In genomic region chr5:43066231-43066798, GRCh38 we compare ENCODE assay signal across 8 cellular contexts. TPM values are rescaled to one million over a fixed set of nuclear protein-coding genes. Genes with fewer than 3 reads are reported as not detected.
DNase-seq lines count a peak whose midpoint lies in the region; ATAC-seq and TF ChIP-seq lines count a peak whose summit lies in the region.

No MANE protein-coding gene starts in this region.

- H3K36me3 ChIP-seq in right lobe of liver = peaks cover 0 to 15% (median 4%) of the 10 kb centered on the region in 4 donors

- peak overlapping the region; percentile 97 to 100 (median 100) for H3K27ac ChIP-seq in right lobe of liver

- in situ Hi-C loops in KBM-7 (cut with MboI; ENCODE audit: low pct_unique_long_range_greater_than_20kb, low sequenced_read_pairs) = no loop called here

- H3K4me3 ChIP-seq in right lobe of liver = peak overlapping the region; percentile 69 to 94 (median 81)

- peak in 1 of 4 donors; percentile 8 for TF ChIP-seq CTCF in right lobe of liver (IDR thresholded peaks at IDR 0.05)

- under 1% methylated on average over 31 of the region's 57 CpGs for WGBS in right lobe of liver (ENCODE audit: insufficient coverage, low coverage, low lambda C conversion rate, missing lambda C conversion rate)

- peak; percentile 77 for DNase-seq in NCI-H2196 (lab: John Stamatoyannopoulos, UW; ENCODE audit: unreplicated experiment)
- peak; percentile 76 for DNase-seq in activated CD4-positive, alpha-beta T cell treated with anti-CD3 and anti-CD28 coated beads for 48 hours
- DNase-seq in dermis blood vessel endothelial cell = peak; percentile 74
- peak; percentile 84 to 88 (median 87) for DNase-seq in right lobe of liver
- DNase-seq in stimulated activated CD4-positive, alpha-beta T cell treated with anti-CD3 and anti-CD28 coated beads, Interleukin-4, amount 100 ng/mL, for 24 hours = peak; percentile 71
- DNase-seq in KBM-7 = no peak

- intact Hi-C loops in right lobe of liver (cut with DNase I) = no loop called here

- no peaks in the 10 kb centered on the region for H3K27me3 ChIP-seq in right lobe of liver

- H3K4me1 ChIP-seq in right lobe of liver = peaks cover 0 to 20% (median 8%) of the 10 kb centered on the region in 4 donors

- peak; percentile 34 for TF ChIP-seq POLR2A in right lobe of liver (IDR thresholded peaks at IDR 0.05)

- no peaks in the 10 kb centered on the region for H3K9me3 ChIP-seq in right lobe of liver

- peak; percentile 29 for ATAC-seq in GM18502 (IDR thresholded peaks at IDR 0.05; ENCODE audit: poor library complexity, unreplicated experiment)
- peak; percentile 22 for ATAC-seq in HG02938 (IDR thresholded peaks at IDR 0.05; ENCODE audit: unreplicated experiment)
- peak; percentile 59 to 73 (median 70) for ATAC-seq in right lobe of liver

RNA-seq across cellular contexts. Expression of gene ANXA2R, which starts 26.2 kb away (rescaled TPM):
- total RNA-seq in dermis blood vessel endothelial cell = 7.7 and 7.8 TPM in 2 replicates
- total RNA-seq in right lobe of liver = 1 to 10 TPM in 1 of 6 experiments, under 1 TPM in 5; 0.21 to 1.1 (median 0.41) TPM

RNA-seq across cellular contexts. Expression of gene ZNF131, which starts 54.4 kb away (rescaled TPM):
- total RNA-seq in dermis blood vessel endothelial cell = 30.0 and 34.9 TPM in 2 replicates
- total RNA-seq in right lobe of liver = 10 to 100 TPM in 5 of 6 experiments, 1 to 10 TPM in 1; 9.6 to 16.3 (median 12.1) TPM
